In the genomic region with DNA sequence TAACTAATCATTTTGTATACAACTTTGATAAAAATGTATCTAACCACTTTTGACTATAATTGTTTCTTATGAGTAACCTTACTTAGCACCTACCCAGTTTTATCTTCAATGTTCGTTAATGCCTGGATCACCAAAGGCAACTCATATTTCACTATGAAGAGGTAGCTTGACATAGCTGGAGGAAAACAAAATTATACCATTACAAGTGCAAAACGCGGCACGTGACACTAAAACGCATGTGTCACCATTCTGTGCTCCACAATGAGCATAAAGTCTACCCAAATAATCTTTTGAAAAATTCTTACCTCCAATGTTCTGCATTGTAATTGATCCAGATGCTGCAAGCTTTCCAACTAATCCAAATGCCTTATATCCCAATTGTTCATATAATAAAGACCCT, we compare ENCODE assay signal across 11 cellular contexts. TPM values are rescaled to one million over a fixed set of nuclear protein-coding genes. Genes with fewer than 3 reads are reported as not detected.
DNase-seq lines count a peak whose midpoint lies in the region; ATAC-seq and TF ChIP-seq lines count a peak whose summit lies in the region.
"Had no signal": no experiment of that assay in that cellular context is flagged by ENCODE, and none has a peak within 500 bp of the region (broad histone marks: within the 10 kb centered on the region; RNA-seq: fewer than 3 reads in every experiment).

No MANE protein-coding gene starts in this region.

- intact Hi-C loops in ovary (cut with DNase I): loop anchor here in 1 of 4 donors (10.0 kb wide), 1 partner anchor 102 kb away; the partner anchor contains the start of gene SLC38A1

- no peak for ATAC-seq in GM18909 (IDR thresholded peaks at IDR 0.05; ENCODE audit: poor library complexity, unreplicated experiment)

- no peak for DNase-seq in AG04450 (ENCODE audit: low read depth, low spot score)
- no peak for DNase-seq in MM.1S
- DNase-seq in endodermal cell: no peak
- DNase-seq in ovary: no peak
- no peak for DNase-seq in cerebellar nuclear complex (lab: John Stamatoyannopoulos, UW)
- no peak for DNase-seq in activated gamma-delta T cell (lab: John Stamatoyannopoulos, UW)
- DNase-seq in cortex of kidney (lab: John Stamatoyannopoulos, UW): no peak
- DNase-seq: activated T-cell treated with anti-CD3 and anti-CD28 coated beads for 4 hours, Karpas-422 had no signal

- H3K9me2 ChIP-seq in MM.1S (replicated peaks; ENCODE audit: insufficient read depth, low read length): no peaks in the 10 kb centered on the region

- H2AFZ ChIP-seq in MM.1S (ENCODE audit: low read length): no peak overlapping the region

- POLR2A ChIA-PET in AG04450 (lab: Yijun Ruan, JAX): interaction anchor here (1.6 to 2.1 kb wide), 3 partner anchors 10 to 157 kb away, joined by 4 to 8 read pairs (median 7); no protein-coding TSS in a partner anchor

- H3K4me1 ChIP-seq in MM.1S (ENCODE audit: low read length) (peaks cover 60% of the 10 kb centered on the region), endodermal cell (ENCODE audit: control insufficient read depth, insufficient read depth, low read length) (peaks cover 20% of the 10 kb centered on the region), ovary (ENCODE audit: insufficient read depth) (peaks cover 11% of the 10 kb centered on the region)

- peaks cover 92% of the 10 kb centered on the region for H3K36me3 Mint-ChIP-seq in endodermal cell (ENCODE audit: low read depth)

- TF ChIP-seq CTCF in AG04450 (IDR thresholded peaks at IDR 0.05; ENCODE audit: low read depth, low read length) (no peak), MM.1S (IDR thresholded peaks at IDR 0.05; ENCODE audit: low read length) (no peak), endodermal cell (conservative IDR thresholded peaks at IDR 0.05) (no peak), ovary (IDR thresholded peaks at IDR 0.05) (no peak)

- peaks cover 3% of the 10 kb centered on the region; the same call in 1 of the 2 replicates for H4K20me1 ChIP-seq in MM.1S (ENCODE audit: insufficient read depth, low read length)

- H3K27me3 Mint-ChIP-seq in endodermal cell (ENCODE audit: insufficient read depth): no peaks in the 10 kb centered on the region
- H3K27me3 Mint-ChIP-seq: dendritic cell treated with granulocyte-macrophage colony-stimulating factor and Interleukin-4, amounts not matched to agents 40 ng/mL and 50 ng/mL, for 4 days had no signal

- H3K4me3 Mint-ChIP-seq in endodermal cell: no peak overlapping the region
- H3K4me3 Mint-ChIP-seq: dendritic cell treated with granulocyte-macrophage colony-stimulating factor and Interleukin-4, amounts not matched to agents 40 ng/mL and 50 ng/mL, for 4 days had no signal

- CTCF ChIA-PET in AG04450 (lab: Charles Lee): interaction anchor here (1.0 to 2.0 kb wide), 3 partner anchors 242 to 655 kb away, joined by 3 to 7 read pairs (median 3); no protein-coding TSS in a partner anchor

- no peaks in the 10 kb centered on the region for H3K27me3 ChIP-seq in AG04450 (ENCODE audit: control insufficient read depth, insufficient read depth, low read length)
- no peaks in the 10 kb centered on the region for H3K27me3 ChIP-seq in MM.1S (replicated peaks; ENCODE audit: insufficient read depth, low read length)
- no peaks in the 10 kb centered on the region for H3K27me3 ChIP-seq in endodermal cell (ENCODE audit: control insufficient read depth, insufficient read depth, low read length, poor library complexity, severe bottlenecking)
- no peaks in the 10 kb centered on the region for H3K27me3 ChIP-seq in ovary

- H3K4me3 ChIP-seq in AG04450 (ENCODE audit: low read depth, low read length): peak overlapping the region; percentile 95
- no peak overlapping the region for H3K4me3 ChIP-seq in MM.1S (ENCODE audit: low read length)
- peak overlapping the region; percentile 98 for H3K4me3 ChIP-seq in endodermal cell (ENCODE audit: low read length)
- H3K4me3 ChIP-seq in ovary: peak overlapping the region; percentile 18

- H3K27ac Mint-ChIP-seq in endodermal cell: no peak overlapping the region

- no peaks in the 10 kb centered on the region for H3K9me3 Mint-ChIP-seq in endodermal cell
- H3K9me3 Mint-ChIP-seq: dendritic cell treated with granulocyte-macrophage colony-stimulating factor and Interleukin-4, amounts not matched to agents 40 ng/mL and 50 ng/mL, for 4 days had no signal

- no peak for TF ChIP-seq POLR2A in ovary (IDR thresholded peaks at IDR 0.05)

- H3K79me2 ChIP-seq in MM.1S (ENCODE audit: low read length): peaks cover 78% of the 10 kb centered on the region

- H3K9me3 ChIP-seq in AG04450 (ENCODE audit: control insufficient read depth, insufficient read depth, low read length) (peaks cover 3% of the 10 kb centered on the region; the same call in 1 of the 2 replicates), MM.1S (replicated peaks; ENCODE audit: insufficient read depth, low read length) (no peaks in the 10 kb centered on the region), endodermal cell (ENCODE audit: control insufficient read depth, low read length) (no peaks in the 10 kb centered on the region), ovary (no peaks in the 10 kb centered on the region)

- 0 out of 2 replicates have a peak overlapping the region, but pooled peaks have one; percentile 5 for H3K4me2 ChIP-seq in MM.1S (ENCODE audit: low read depth, low read length)

- H3F3A ChIP-seq in MM.1S (ENCODE audit: insufficient read depth, low read length): peaks cover 70% of the 10 kb centered on the region

- 93 to 97% methylated on average over 4 to 5 of the region's 5 CpGs for WGBS in endodermal cell (ENCODE audit: insufficient coverage in 1 of 2, insufficient read length in 1 of 2), 2 experiments
- WGBS in ovary, 3 donors: 47 to 52% (median 47%) methylated on average over 5 of the region's 5 CpGs

- H3K36me3 ChIP-seq in MM.1S (replicated peaks; ENCODE audit: insufficient read depth, low read length) (peaks cover 61% of the 10 kb centered on the region), endodermal cell (ENCODE audit: control insufficient read depth, insufficient read depth, low read length) (peaks cover 93% of the 10 kb centered on the region), ovary (peaks cover 2% of the 10 kb centered on the region)

- H3K27ac ChIP-seq in AG04450 (ENCODE audit: low read depth, low read length) (no peak overlapping the region), MM.1S (ENCODE audit: low read length) (no peak overlapping the region), endodermal cell (ENCODE audit: low read depth, low read length) (no peak overlapping the region), ovary (peak overlapping the region in 1 of 2 donors; percentile 18)

- TF ChIP-seq EP300 in ovary (IDR thresholded peaks at IDR 0.05): no peak

- peaks cover 36% of the 10 kb centered on the region for H3K4me1 Mint-ChIP-seq in endodermal cell

- H3K9ac ChIP-seq in MM.1S (ENCODE audit: low read length) (no peak overlapping the region), endodermal cell (ENCODE audit: extremely low read depth, low read length, poor library complexity, severe bottlenecking) (no peak overlapping the region)

RNA-seq across cellular contexts. Expression of gene SLC38A2, which starts 5.8 kb away (rescaled TPM):
- polyA plus RNA-seq in AG04450 (2011; rRNA removed): 520 and 749 TPM in 2 replicates
- polyA minus RNA-seq in AG04450 (2011; rRNA and poly(A)+ RNA removed): 432 and 681 TPM in 2 replicates
- total RNA-seq in endodermal cell: 100 to 1,000 TPM; 156 to 230 TPM
- 185 TPM for polyA plus RNA-seq in endodermal cell (2013, experiment 1 of 2)
- polyA plus RNA-seq in endodermal cell (2013, experiment 2 of 2): 170 TPM
- total RNA-seq in ovary: 100 to 1,000 TPM; 124 to 390 (median 248) TPM
- polyA plus RNA-seq in ovary: 100 to 1,000 TPM; 136 to 156 TPM
